13 cellular contexts compared by ENCODE assay signal in the genomic region with DNA sequence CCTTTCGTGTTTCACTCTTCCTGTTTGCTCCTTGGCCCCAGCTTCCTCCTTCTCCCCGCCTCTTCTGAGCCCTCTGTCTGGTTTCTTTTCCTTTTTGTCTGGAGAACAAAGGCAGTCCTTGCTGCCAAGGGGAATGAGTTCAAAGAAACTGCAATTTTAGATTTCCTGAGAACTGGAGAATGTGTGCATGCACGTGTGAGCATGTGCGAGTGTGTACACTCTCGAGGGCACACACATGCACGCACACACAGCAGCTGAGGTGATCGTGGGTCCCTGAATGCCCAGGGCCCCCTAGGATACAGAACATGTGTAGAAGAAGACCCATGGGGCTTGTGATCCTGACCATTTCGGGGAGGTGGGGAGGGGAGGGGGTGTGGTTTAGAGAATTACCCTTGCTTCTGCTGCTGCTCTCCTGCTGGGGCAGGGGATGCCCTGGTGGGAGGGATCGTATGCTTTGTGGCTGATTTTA.
DNase-seq lines count a peak whose midpoint lies in the region; ATAC-seq and TF ChIP-seq lines count a peak whose summit lies in the region.
"Had no signal": no experiment of that assay in that cellular context is flagged by ENCODE, and none has a peak within 500 bp of the region (broad histone marks: within the 10 kb centered on the region; RNA-seq: fewer than 3 reads in every experiment).

No MANE protein-coding gene starts in this region.

- no peak for TF ChIP-seq EP300 in sigmoid colon (IDR thresholded peaks at IDR 0.05)

- peaks cover 12% of the 10 kb centered on the region for H3K27me3 Mint-ChIP-seq in activated naive CD8-positive, alpha-beta T cell treated with anti-CD3 and anti-CD28 coated beads, Interleukin-2, amount 10 ng/mL, durations not matched to agents 7 days and 5 days
- H3K27me3 Mint-ChIP-seq in MCF 10A (ENCODE audit: insufficient read depth, unreplicated experiment) = peaks cover 61% of the 10 kb centered on the region

- H3K36me3 ChIP-seq in sigmoid colon = no peaks in the 10 kb centered on the region
- no peaks in the 10 kb centered on the region for H3K36me3 ChIP-seq in mucosa of descending colon (ENCODE audit: low read depth)

- H3K9me3 Mint-ChIP-seq in activated naive CD8-positive, alpha-beta T cell treated with anti-CD3 and anti-CD28 coated beads, Interleukin-2, amount 10 ng/mL, durations not matched to agents 7 days and 5 days = no peaks in the 10 kb centered on the region
- no peaks in the 10 kb centered on the region for H3K9me3 Mint-ChIP-seq in MCF 10A (ENCODE audit: unreplicated experiment)
- H3K9me3 Mint-ChIP-seq: stimulated activated naive CD8-positive, alpha-beta T cell treated with anti-CD3 and anti-CD28 coated beads, Interleukin-15, Interleukin-2, amounts not matched to agents 100 ng/mL and 50 ng/mL, for 24 hours had no signal

- DNase-seq in HEK293T (ENCODE audit: extremely low spot score) (no peak), islet precursor cell (peak; percentile 41), sigmoid colon (peak; percentile 37), NCI-H524 (lab: John Stamatoyannopoulos, UW) (no peak), mucosa of descending colon (no peak), MCF 10A (ENCODE audit: unreplicated experiment) (no peak)
- DNase-seq in activated naive CD8-positive, alpha-beta T cell treated with anti-CD3 and anti-CD28 coated beads, Interleukin-2, amount 10 ng/mL, durations not matched to agents 7 days and 5 days = peak; percentile 4
- DNase-seq: effector CD4-positive, alpha-beta T cell; NCI-H1436 treated with DMSO at 0.1 percent for 48 hours; NCI-H526 treated with DMSO at 0.1 percent for 48 hours; RPMI8226; stimulated activated CD4-positive, alpha-beta T cell treated with anti-CD3 and anti-CD28 coated beads, Interleukin-4, amount 100 ng/mL, for 1 hour had no signal

- peaks cover 28% of the 10 kb centered on the region for H3K4me1 Mint-ChIP-seq in activated naive CD8-positive, alpha-beta T cell treated with anti-CD3 and anti-CD28 coated beads, Interleukin-2, amount 10 ng/mL, durations not matched to agents 7 days and 5 days
- H3K4me1 Mint-ChIP-seq in MCF 10A (ENCODE audit: insufficient read depth, unreplicated experiment) = peaks cover 5% of the 10 kb centered on the region

- no peak for TF ChIP-seq POLR2A in sigmoid colon (IDR thresholded peaks at IDR 0.05)

- no TSS peak for BruUV-seq in MCF 10A (replicated peaks; lab: Mats Ljungman, UMichigan)

- no peak overlapping the region for H3K27ac ChIP-seq in sigmoid colon

- CTCF ChIA-PET in HEK293T (lab: Yijun Ruan, JAX) (no interaction called here), MCF 10A (lab: Yijun Ruan, JAX) (interaction anchor here (0.6 to 1.6 kb wide), 6 partner anchors 10 to 193 kb away, joined by 3 to 5 read pairs (median 3); no protein-coding TSS in a partner anchor)

- 49 to 62% methylated on average over 9 of the region's 9 CpGs for WGBS in sigmoid colon, 2 donors

- H3K4me3 ChIP-seq in sigmoid colon (no peak overlapping the region), mucosa of descending colon (no peak overlapping the region)

- H3K4me3 Mint-ChIP-seq in activated naive CD8-positive, alpha-beta T cell treated with anti-CD3 and anti-CD28 coated beads, Interleukin-2, amount 10 ng/mL, durations not matched to agents 7 days and 5 days = peak overlapping the region; percentile 9
- H3K4me3 Mint-ChIP-seq in MCF 10A (ENCODE audit: unreplicated experiment) = no peak overlapping the region
- H3K4me3 Mint-ChIP-seq: stimulated activated naive CD8-positive, alpha-beta T cell treated with anti-CD3 and anti-CD28 coated beads, Interleukin-15, Interleukin-2, amounts not matched to agents 100 ng/mL and 50 ng/mL, for 24 hours had no signal

- no peak for ATAC-seq in activated naive CD8-positive, alpha-beta T cell treated with anti-CD3 and anti-CD28 coated beads, Interleukin-2, amount 10 ng/mL, durations not matched to agents 7 days and 5 days (ENCODE audit: low read depth)
- ATAC-seq in mucosa of descending colon = no peak

- H3K9me3 ChIP-seq in sigmoid colon = no peaks in the 10 kb centered on the region
- H3K9me3 ChIP-seq in mucosa of descending colon = no peaks in the 10 kb centered on the region

- POLR2A ChIA-PET in HEK293T (lab: Yijun Ruan, JAX) (no interaction called here), MCF 10A (lab: Yijun Ruan, JAX) (no interaction called here)
- POLR2A ChIA-PET in activated naive CD8-positive, alpha-beta T cell treated with anti-CD3 and anti-CD28 coated beads, Interleukin-2, amount 10 ng/mL, durations not matched to agents 7 days and 5 days (lab: Charles Lee) = no interaction called here

- intact Hi-C loops in sigmoid colon (cut with DNase I) (loop anchor here (5.0 kb wide), 1 partner anchor 547 kb away; no protein-coding TSS in a partner anchor), mucosa of descending colon (cut with DNase I, micrococcal nuclease) (no loop called here), MCF 10A (cut with micrococcal nuclease) (no loop called here)

- H3K27me3 ChIP-seq in sigmoid colon = no peaks in the 10 kb centered on the region

- peak overlapping the region; percentile 4 for H3K27ac Mint-ChIP-seq in activated naive CD8-positive, alpha-beta T cell treated with anti-CD3 and anti-CD28 coated beads, Interleukin-2, amount 10 ng/mL, durations not matched to agents 7 days and 5 days
- H3K27ac Mint-ChIP-seq in MCF 10A (ENCODE audit: low read depth, unreplicated experiment) = no peak overlapping the region
- H3K27ac Mint-ChIP-seq: stimulated activated naive CD8-positive, alpha-beta T cell treated with anti-CD3 and anti-CD28 coated beads, Interleukin-15, Interleukin-2, amounts not matched to agents 100 ng/mL and 50 ng/mL, for 24 hours had no signal

- no peaks in the 10 kb centered on the region for H3K4me1 ChIP-seq in sigmoid colon
- no peaks in the 10 kb centered on the region for H3K4me1 ChIP-seq in mucosa of descending colon (ENCODE audit: low read depth)

- no peak for TF ChIP-seq CTCF in sigmoid colon (IDR thresholded peaks at IDR 0.05)
- no peak for TF ChIP-seq CTCF in mucosa of descending colon (IDR thresholded peaks at IDR 0.05)
- TF ChIP-seq CTCF in MCF 10A (IDR thresholded peaks at IDR 0.05; ENCODE audit: unreplicated experiment) = no peak

- no peaks in the 10 kb centered on the region for H3K36me3 Mint-ChIP-seq in activated naive CD8-positive, alpha-beta T cell treated with anti-CD3 and anti-CD28 coated beads, Interleukin-2, amount 10 ng/mL, durations not matched to agents 7 days and 5 days
- H3K36me3 Mint-ChIP-seq in MCF 10A (ENCODE audit: insufficient read depth, unreplicated experiment) = no peaks in the 10 kb centered on the region

TF ChIP-seq in HEK293T, 16 proteins besides CTCF, POLR2A, EP300 and RAD21:
- TF ChIP-seq SP1 (IDR thresholded peaks at IDR 0.05) (no peak), L3MBTL2 (conservative IDR thresholded peaks at IDR 0.05) (0 out of 2 replicates have a peak, but pooled peaks have one; percentile 17)

Comparison
In these comparisons a context has a peak if more than half of its experiments do, and no peak if none do; other contexts are left out.
1. DNase-seq: peak in activated naive CD8-positive, alpha-beta T cell treated with anti-CD3 and anti-CD28 coated beads, Interleukin-2, amount 10 ng/mL, durations not matched to agents 7 days and 5 days (single experiment), islet precursor cell (single experiment) and sigmoid colon (single experiment); none in HEK293T (single experiment), NCI-H524 (0 of 2), mucosa of descending colon (0 of 3) and MCF 10A (single experiment).